16 cellular contexts compared by ENCODE assay signal in genomic region chr20:32232487-32232886, GRCh38. TPM values are rescaled to one million over a fixed set of nuclear protein-coding genes. Genes with fewer than 3 reads are reported as not detected.
DNase-seq lines count a peak whose midpoint lies in the region; ATAC-seq and TF ChIP-seq lines count a peak whose summit lies in the region.
"Had no signal": no experiment of that assay in that cellular context is flagged by ENCODE, and none has a peak within 500 bp of the region (broad histone marks: within the 10 kb centered on the region; RNA-seq: fewer than 3 reads in every experiment).

No MANE protein-coding gene starts in this region.

- H3K9me3 Mint-ChIP-seq in T-helper 2 cell treated with Interferon-gamma antibody and Interleukin-4, amounts not matched to agents 5 μg/mL and 100 μg/mL, for 36 hours: no peaks in the 10 kb centered on the region
- no peaks in the 10 kb centered on the region for H3K9me3 Mint-ChIP-seq in activated naive CD4-positive, alpha-beta T cell treated with anti-CD3 and anti-CD28 coated beads, Interleukin-2, amount 10 ng/mL, durations not matched to agents 7 days and 5 days
- no peaks in the 10 kb centered on the region for H3K9me3 Mint-ChIP-seq in natural killer cell treated with Interleukin-12 subunit alpha and Interleukin-12 subunit beta and Interleukin-15 and Interleukin-18, amount 100 ng/mL, for 72 hours
- H3K9me3 Mint-ChIP-seq: WTC11 had no signal

- H3K27me3 Mint-ChIP-seq in T-helper 2 cell treated with Interferon-gamma antibody and Interleukin-4, amounts not matched to agents 5 μg/mL and 100 μg/mL, for 36 hours (ENCODE audit: low read depth): no peaks in the 10 kb centered on the region
- H3K27me3 Mint-ChIP-seq in activated naive CD4-positive, alpha-beta T cell treated with anti-CD3 and anti-CD28 coated beads, Interleukin-2, amount 10 ng/mL, durations not matched to agents 7 days and 5 days: no peaks in the 10 kb centered on the region
- H3K27me3 Mint-ChIP-seq in natural killer cell treated with Interleukin-12 subunit alpha and Interleukin-12 subunit beta and Interleukin-15 and Interleukin-18, amount 100 ng/mL, for 72 hours: no peaks in the 10 kb centered on the region
- H3K27me3 Mint-ChIP-seq: progenitor cell of endocrine pancreas had no signal

- 0 out of 2 replicates have a peak overlapping the region, but pooled peaks have one; percentile 30 for H3K27ac ChIP-seq in DOHH2 (ENCODE audit: low read depth, low read length)
- H3K27ac ChIP-seq: gastroesophageal sphincter had no signal

- no peak for DNase-seq in T-helper 2 cell treated with Interferon-gamma antibody and Interleukin-4, amounts not matched to agents 5 μg/mL and 100 μg/mL, for 36 hours (ENCODE audit: low spot score)
- DNase-seq in T-helper 2 cell (no peak), islet precursor cell (no peak), mesenteric fat pad (ENCODE audit: low spot score) (no peak)
- DNase-seq in activated naive CD4-positive, alpha-beta T cell treated with anti-CD3 and anti-CD28 coated beads, Interleukin-2, amount 10 ng/mL, durations not matched to agents 7 days and 5 days: no peak
- no peak for DNase-seq in natural killer cell treated with Interleukin-12 subunit alpha and Interleukin-12 subunit beta and Interleukin-15 and Interleukin-18, amount 100 ng/mL, for 72 hours (ENCODE audit: low spot score)
- DNase-seq: 8988T, GDM1, NCI-H1694, NCI-H510A, SK-N-SH had no signal

- H3K4me2 ChIP-seq in DOHH2 (ENCODE audit: low read length): no peak overlapping the region
- H3K4me2 ChIP-seq: SK-N-SH had no signal

- TF ChIP-seq CTCF in DOHH2 (IDR thresholded peaks at IDR 0.05; ENCODE audit: low read depth, low read length, poor library complexity, severe bottlenecking): no peak

- no peaks in the 10 kb centered on the region for H3K27me3 ChIP-seq in DOHH2 (ENCODE audit: control insufficient read depth, low read length)
- H3K27me3 ChIP-seq: gastroesophageal sphincter had no signal

- CTCF ChIA-PET in activated naive CD4-positive, alpha-beta T cell treated with anti-CD3 and anti-CD28 coated beads, Interleukin-2, amount 10 ng/mL, durations not matched to agents 7 days and 5 days (lab: Charles Lee): interaction anchor here (1.5 to 2.1 kb wide), 2 partner anchors 12 to 290 kb away, joined by 4 to 6 read pairs; no protein-coding TSS in a partner anchor

- peaks cover 53% of the 10 kb centered on the region for H3K36me3 Mint-ChIP-seq in T-helper 2 cell treated with Interferon-gamma antibody and Interleukin-4, amounts not matched to agents 5 μg/mL and 100 μg/mL, for 36 hours (ENCODE audit: low read depth)
- H3K36me3 Mint-ChIP-seq in activated naive CD4-positive, alpha-beta T cell treated with anti-CD3 and anti-CD28 coated beads, Interleukin-2, amount 10 ng/mL, durations not matched to agents 7 days and 5 days: peaks cover 67% of the 10 kb centered on the region
- peaks cover 17% of the 10 kb centered on the region for H3K36me3 Mint-ChIP-seq in natural killer cell treated with Interleukin-12 subunit alpha and Interleukin-12 subunit beta and Interleukin-15 and Interleukin-18, amount 100 ng/mL, for 72 hours

- peaks cover 17% of the 10 kb centered on the region for H3K4me1 Mint-ChIP-seq in T-helper 2 cell treated with Interferon-gamma antibody and Interleukin-4, amounts not matched to agents 5 μg/mL and 100 μg/mL, for 36 hours (ENCODE audit: low read depth)
- peaks cover 25% of the 10 kb centered on the region for H3K4me1 Mint-ChIP-seq in activated naive CD4-positive, alpha-beta T cell treated with anti-CD3 and anti-CD28 coated beads, Interleukin-2, amount 10 ng/mL, durations not matched to agents 7 days and 5 days
- peaks cover 20 to 23% of the 10 kb centered on the region in 2 donors for H3K4me1 Mint-ChIP-seq in natural killer cell treated with Interleukin-12 subunit alpha and Interleukin-12 subunit beta and Interleukin-15 and Interleukin-18, amount 100 ng/mL, for 72 hours (ENCODE audit: low read depth in 2 of 2)
- H3K4me1 Mint-ChIP-seq: WTC11 had no signal

- H3K4me3 Mint-ChIP-seq in T-helper 2 cell treated with Interferon-gamma antibody and Interleukin-4, amounts not matched to agents 5 μg/mL and 100 μg/mL, for 36 hours: no peak overlapping the region
- H3K4me3 Mint-ChIP-seq in activated naive CD4-positive, alpha-beta T cell treated with anti-CD3 and anti-CD28 coated beads, Interleukin-2, amount 10 ng/mL, durations not matched to agents 7 days and 5 days: no peak overlapping the region
- H3K4me3 Mint-ChIP-seq in natural killer cell treated with Interleukin-12 subunit alpha and Interleukin-12 subunit beta and Interleukin-15 and Interleukin-18, amount 100 ng/mL, for 72 hours: peak overlapping the region; percentile 94
- H3K4me3 Mint-ChIP-seq: WTC11 had no signal

- peak overlapping the region; percentile 58 for H3K27ac Mint-ChIP-seq in T-helper 2 cell treated with Interferon-gamma antibody and Interleukin-4, amounts not matched to agents 5 μg/mL and 100 μg/mL, for 36 hours
- peak overlapping the region; percentile 85 for H3K27ac Mint-ChIP-seq in activated naive CD4-positive, alpha-beta T cell treated with anti-CD3 and anti-CD28 coated beads, Interleukin-2, amount 10 ng/mL, durations not matched to agents 7 days and 5 days
- H3K27ac Mint-ChIP-seq in natural killer cell treated with Interleukin-12 subunit alpha and Interleukin-12 subunit beta and Interleukin-15 and Interleukin-18, amount 100 ng/mL, for 72 hours: peak overlapping the region; percentile 99 to 100
- H3K27ac Mint-ChIP-seq: WTC11 had no signal

- H3K79me2 ChIP-seq in DOHH2 (ENCODE audit: control insufficient read depth, low read length): no peaks in the 10 kb centered on the region

- H3K4me1 ChIP-seq in DOHH2 (ENCODE audit: control insufficient read depth, low read length): peaks cover 15% of the 10 kb centered on the region
- H3K4me1 ChIP-seq: gastroesophageal sphincter had no signal

- peaks cover 6% of the 10 kb centered on the region for H3F3A ChIP-seq in DOHH2 (ENCODE audit: control insufficient read depth, insufficient read depth)

- H3K9me3 ChIP-seq in DOHH2 (ENCODE audit: control insufficient read depth, insufficient read depth, low read length): no peaks in the 10 kb centered on the region
- H3K9me3 ChIP-seq: gastroesophageal sphincter, SK-N-SH had no signal

- H3K36me3 ChIP-seq in DOHH2 (ENCODE audit: control insufficient read depth, low read length): peaks cover 86% of the 10 kb centered on the region

- H3K9me2 ChIP-seq in DOHH2 (replicated peaks; ENCODE audit: control insufficient read depth, low read length): no peaks in the 10 kb centered on the region
- H3K9me2 ChIP-seq: SK-N-SH had no signal

- peak in 1 of 2 donors; percentile 58 for ATAC-seq in natural killer cell treated with Interleukin-12 subunit alpha and Interleukin-12 subunit beta and Interleukin-15 and Interleukin-18, amount 100 ng/mL, for 72 hours
- ATAC-seq in HG03039 (IDR thresholded peaks at IDR 0.05; ENCODE audit: unreplicated experiment): no peak
- ATAC-seq: gastroesophageal sphincter, WTC11 had no signal

- H4K20me1 ChIP-seq in DOHH2 (ENCODE audit: control insufficient read depth, insufficient read depth, low read depth, low read length): no peaks in the 10 kb centered on the region

- H3K4me3 ChIP-seq in DOHH2 (ENCODE audit: low read length): no peak overlapping the region
- H3K4me3 ChIP-seq: gastroesophageal sphincter had no signal

RNA-seq across cellular contexts. Expression of gene POFUT1, which starts 24.8 kb away (rescaled TPM):
- 10 to 100 TPM; 36.6 to 50.0 TPM for total RNA-seq in natural killer cell treated with Interleukin-12 subunit alpha and Interleukin-12 subunit beta and Interleukin-15 and Interleukin-18, amount 100 ng/mL, for 72 hours
- 40.9 TPM for total RNA-seq in mesenteric fat pad

RNA-seq across cellular contexts. Expression of gene PLAGL2, which starts 24.9 kb away (rescaled TPM):
- 10 to 100 TPM; 32.8 to 39.4 TPM for total RNA-seq in natural killer cell treated with Interleukin-12 subunit alpha and Interleukin-12 subunit beta and Interleukin-15 and Interleukin-18, amount 100 ng/mL, for 72 hours
- 8.3 TPM for total RNA-seq in mesenteric fat pad

RNA-seq across cellular contexts. Expression of gene KIF3B, which starts 45.0 kb away (rescaled TPM):
- total RNA-seq in natural killer cell treated with Interleukin-12 subunit alpha and Interleukin-12 subunit beta and Interleukin-15 and Interleukin-18, amount 100 ng/mL, for 72 hours: 10 to 100 TPM; 51.3 to 61.2 TPM
- total RNA-seq in mesenteric fat pad: 28.1 TPM
